ENCODE assay signal across 1 cellular context in genomic region chr3:14725564-14726420, GRCh38.
TF ChIP-seq lines count a peak whose summit lies in the region.

No MANE protein-coding gene starts in this region.

TF ChIP-seq in IMR-90, 13 proteins besides CTCF, POLR2A, EP300 and RAD21 (continued from another document):
- TF ChIP-seq FOS (IDR thresholded peaks at IDR 0.05; ENCODE audit: low read depth, low read length) (no peak), MXI1 (IDR thresholded peaks at IDR 0.05; ENCODE audit: borderline replicate concordance, low read depth, low read length) (no peak), MAFK (IDR thresholded peaks at IDR 0.05; ENCODE audit: low read depth, low read length) (no peak), SMC3 (IDR thresholded peaks at IDR 0.05; ENCODE audit: low read depth, low read length) (no peak), CEBPB (IDR thresholded peaks at IDR 0.05; ENCODE audit: low read depth, low read length) (no peak), RCOR1 (IDR thresholded peaks at IDR 0.05; ENCODE audit: insufficient replicate concordance, low read length) (no peak), USF2 (IDR thresholded peaks at IDR 0.05; ENCODE audit: low read depth, low read length) (no peak), BHLHE40 (IDR thresholded peaks at IDR 0.05; ENCODE audit: low read depth, low read length) (no peak), ELK1 (IDR thresholded peaks at IDR 0.05; ENCODE audit: borderline replicate concordance, low read depth, low read length) (no peak)
